In genomic region chr5:55711531-55712022, GRCh38 we compare ENCODE assay signal across 8 cellular contexts. TPM values are rescaled to one million over a fixed set of nuclear protein-coding genes. Genes with fewer than 3 reads are reported as not detected.
DNase-seq lines count a peak whose midpoint lies in the region; ATAC-seq, FAIRE-seq and TF ChIP-seq lines count a peak whose summit lies in the region.

No MANE protein-coding gene starts in this region.

- intact Hi-C loops in colonic mucosa (cut with DNase I), result no loop called here
- intact Hi-C loops in naive thymus-derived CD4-positive, alpha-beta T cell (cut with micrococcal nuclease), result loop anchor here (1.0 to 5.0 kb wide), 13 partner anchors 51 to 1463 kb away; partner anchors contain the start of genes PLPP1 (in 2 of the 2), CDC20B (in 1 of the 2), DHX29 (in 1 of the 2) and GPBP1 (in 1 of the 2)

- H3K27me3 ChIP-seq in BLaER1 treated with 17β-estradiol and CSF1 and Interleukin-3, amounts not matched to agents 10 nM and 100 nM, result no peaks in the 10 kb centered on the region
- H3K27me3 ChIP-seq in MM.1S (replicated peaks; ENCODE audit: insufficient read depth, low read length), result no peaks in the 10 kb centered on the region
- H3K27me3 ChIP-seq in colonic mucosa, result no peaks in the 10 kb centered on the region
- no peaks in the 10 kb centered on the region for H3K27me3 ChIP-seq in naive thymus-derived CD4-positive, alpha-beta T cell (ENCODE audit: control insufficient read depth in 2 of 2, insufficient read depth in 2 of 2, low read length in 2 of 2)

- peaks cover 10% of the 10 kb centered on the region for H3K79me2 ChIP-seq in MM.1S (ENCODE audit: low read length)

- POLR2A ChIA-PET in naive thymus-derived CD4-positive, alpha-beta T cell (lab: Charles Lee), result no interaction called here

- FAIRE-seq in HTR-8/SVneo (lab: Jason Lieb, UNC), result no peak

- H3K4me1 ChIP-seq in BLaER1 treated with 17β-estradiol and CSF1 and Interleukin-3, amounts not matched to agents 10 nM and 100 nM, result peaks cover 14 to 27% (median 17%) of the 10 kb centered on the region in 10 experiments
- H3K4me1 ChIP-seq in MM.1S (ENCODE audit: low read length) (0 out of 2 replicates have a peak, but pooled peaks cover 2% of the 10 kb centered on the region), colonic mucosa (no peaks in the 10 kb centered on the region)
- H3K4me1 ChIP-seq in naive thymus-derived CD4-positive, alpha-beta T cell (ENCODE audit: control insufficient read depth in 2 of 2, insufficient read depth in 2 of 2, low read length in 2 of 2), result peaks cover 12 to 16% of the 10 kb centered on the region in 2 donors

- peak overlapping the region; percentile 63 to 87 (median 72) for H3K27ac ChIP-seq in BLaER1 treated with 17β-estradiol and CSF1 and Interleukin-3, amounts not matched to agents 10 nM and 100 nM
- H3K27ac ChIP-seq in MM.1S (ENCODE audit: low read length), result peak overlapping the region; percentile 17; the same call in 1 of the 2 replicates
- H3K27ac ChIP-seq in colonic mucosa, result peak overlapping the region; percentile 39
- peak overlapping the region; percentile 72 for H3K27ac ChIP-seq in naive thymus-derived CD4-positive, alpha-beta T cell (ENCODE audit: low read depth, low read length)

- DNase-seq in MM.1S (no peak), colonic mucosa (peak; percentile 22), HTR-8/SVneo (ENCODE audit: insufficient read length, low spot score) (no peak), NCI-H1105 (lab: John Stamatoyannopoulos, UW) (no peak), medulla oblongata (ENCODE audit: extremely low spot score) (no peak)
- no peak for DNase-seq in naive thymus-derived CD4-positive, alpha-beta T cell

- peak overlapping the region; percentile 80 to 99 (median 86) for H3K4me3 ChIP-seq in BLaER1 treated with 17β-estradiol and CSF1 and Interleukin-3, amounts not matched to agents 10 nM and 100 nM
- peak overlapping the region; percentile 99 for H3K4me3 ChIP-seq in MM.1S (ENCODE audit: low read length)
- H3K4me3 ChIP-seq in colonic mucosa, result peak overlapping the region; percentile 93
- H3K4me3 ChIP-seq in naive thymus-derived CD4-positive, alpha-beta T cell (ENCODE audit: low read length), result peak overlapping the region; percentile 87

- H3K27me3 Mint-ChIP-seq in naive thymus-derived CD4-positive, alpha-beta T cell, result peaks cover 0 to 3% (median 0%) of the 10 kb centered on the region in 5 donors

- ATAC-seq in naive thymus-derived CD4-positive, alpha-beta T cell, result no peak
- no peak for ATAC-seq in HG03469 (IDR thresholded peaks at IDR 0.05; ENCODE audit: unreplicated experiment)

- no peaks in the 10 kb centered on the region for H3K9me3 ChIP-seq in BLaER1 treated with 17β-estradiol and CSF1 and Interleukin-3, amounts not matched to agents 10 nM and 100 nM (replicated peaks in 1 of 11)
- H3K9me3 ChIP-seq in MM.1S (replicated peaks; ENCODE audit: insufficient read depth, low read length), result no peaks in the 10 kb centered on the region
- H3K9me3 ChIP-seq in colonic mucosa, result no peaks in the 10 kb centered on the region
- no peaks in the 10 kb centered on the region for H3K9me3 ChIP-seq in naive thymus-derived CD4-positive, alpha-beta T cell (ENCODE audit: control insufficient read depth in 2 of 3, low read length in 3 of 3)

- peaks cover 20 to 32% (median 22%) of the 10 kb centered on the region in 11 experiments; a peak in 20 of 22 replicates for H3K36me3 ChIP-seq in BLaER1 treated with 17β-estradiol and CSF1 and Interleukin-3, amounts not matched to agents 10 nM and 100 nM
- H3K36me3 ChIP-seq in MM.1S (replicated peaks; ENCODE audit: insufficient read depth, low read length), result no peaks in the 10 kb centered on the region
- no peaks in the 10 kb centered on the region for H3K36me3 ChIP-seq in colonic mucosa
- H3K36me3 ChIP-seq in naive thymus-derived CD4-positive, alpha-beta T cell (ENCODE audit: control insufficient read depth in 2 of 3, insufficient read depth in 3 of 3, low read length in 3 of 3), result peaks cover 0 to 8% (median 0%) of the 10 kb centered on the region in 3 experiments

- no peaks in the 10 kb centered on the region for H3K9me2 ChIP-seq in MM.1S (replicated peaks; ENCODE audit: insufficient read depth, low read length)

- H3K4me2 ChIP-seq in BLaER1 treated with 17β-estradiol and CSF1 and Interleukin-3, amounts not matched to agents 10 nM and 100 nM, result peak overlapping the region; percentile 87 to 100 (median 94)
- peak overlapping the region; percentile 90 for H3K4me2 ChIP-seq in MM.1S (ENCODE audit: low read depth, low read length)

- peak overlapping the region; percentile 76 to 97 (median 91) for H3K27ac Mint-ChIP-seq in naive thymus-derived CD4-positive, alpha-beta T cell

- peaks cover 0 to 6% (median 0%) of the 10 kb centered on the region in 11 experiments; a peak in 4 of 22 replicates for H4K20me1 ChIP-seq in BLaER1 treated with 17β-estradiol and CSF1 and Interleukin-3, amounts not matched to agents 10 nM and 100 nM
- H4K20me1 ChIP-seq in MM.1S (ENCODE audit: insufficient read depth, low read length), result no peaks in the 10 kb centered on the region

- CTCF ChIA-PET in naive thymus-derived CD4-positive, alpha-beta T cell (lab: Charles Lee), result interaction anchor here (0.7 kb wide), 1 partner anchor 480 kb away, joined by 3 read pairs; no protein-coding TSS in a partner anchor

- H3K9ac ChIP-seq in BLaER1 treated with 17β-estradiol and CSF1 and Interleukin-3, amounts not matched to agents 10 nM and 100 nM, result peak overlapping the region; percentile 75 to 92 (median 85)
- H3K9ac ChIP-seq in MM.1S (ENCODE audit: low read length) (peak overlapping the region; percentile 73), colonic mucosa (ENCODE audit: low read depth in 2 of 2, low read length in 2 of 2) (peak overlapping the region; percentile 88 to 90)

- H3F3A ChIP-seq in MM.1S (ENCODE audit: insufficient read depth, low read length), result no peaks in the 10 kb centered on the region

- TF ChIP-seq CTCF in MM.1S (IDR thresholded peaks at IDR 0.05; ENCODE audit: low read length) (no peak), colonic mucosa (IDR thresholded peaks at IDR 0.05) (no peak)

- H3K36me3 Mint-ChIP-seq in naive thymus-derived CD4-positive, alpha-beta T cell, result peaks cover under 1 to 25% (median 13%) of the 10 kb centered on the region in 5 donors

- H3K4me1 Mint-ChIP-seq in naive thymus-derived CD4-positive, alpha-beta T cell, result peaks cover 23 to 44% (median 29%) of the 10 kb centered on the region in 7 donors

- peak overlapping the region; percentile 100 for H2AFZ ChIP-seq in MM.1S (ENCODE audit: low read length)

- H3K9me3 Mint-ChIP-seq in naive thymus-derived CD4-positive, alpha-beta T cell, result peaks cover 0 to 8% (median 1%) of the 10 kb centered on the region in 11 donors

- peak overlapping the region; percentile 94 to 99 (median 98) for H3K4me3 Mint-ChIP-seq in naive thymus-derived CD4-positive, alpha-beta T cell

RNA-seq across cellular contexts. Expression of gene SLC38A9, which starts 0.5 kb away (rescaled TPM):
- total RNA-seq in colonic mucosa, result 10 to 100 TPM; 17.3 to 20.0 TPM
- 10 to 100 TPM; 17.7 to 32.6 (median 30.4) TPM for total RNA-seq in naive thymus-derived CD4-positive, alpha-beta T cell
- 10 to 100 TPM; 12.2 to 13.3 TPM for polyA plus RNA-seq in naive thymus-derived CD4-positive, alpha-beta T cell

RNA-seq across cellular contexts. Expression of gene DDX4, which starts 26.3 kb away (rescaled TPM):
- total RNA-seq in colonic mucosa, result not detected
- under 1 TPM in 1 of 5 experiments, not detected in 4; 0.92 TPM for total RNA-seq in naive thymus-derived CD4-positive, alpha-beta T cell
- not detected for polyA plus RNA-seq in naive thymus-derived CD4-positive, alpha-beta T cell

Comparison
In these comparisons a context has a peak if more than half of its experiments do, and no peak if none do; other contexts are left out.
1. H3K27ac ChIP-seq: peak in every context shown above with its lines; median percentile 72 in BLaER1 treated with 17β-estradiol and CSF1 and Interleukin-3, amounts not matched to agents 10 nM and 100 nM; 72 in naive thymus-derived CD4-positive, alpha-beta T cell; 39 in colonic mucosa; 17 in MM.1S.